In genomic region chr15:71461748-71462147, GRCh38 we compare ENCODE assay signal across 23 cellular contexts.
DNase-seq lines count a peak whose midpoint lies in the region; ATAC-seq and TF ChIP-seq lines count a peak whose summit lies in the region.
"Had no signal": no experiment of that assay in that cellular context is flagged by ENCODE, and none has a peak within 500 bp of the region (broad histone marks: within the 10 kb centered on the region; RNA-seq: fewer than 3 reads in every experiment).

No MANE protein-coding gene starts in this region.

- TF ChIP-seq CTCF in stomach (IDR thresholded peaks at IDR 0.05) (no peak), WTC11 (IDR thresholded peaks at IDR 0.05) (no peak)

- CTCF ChIA-PET in WTC11 (lab: Charles Lee): no interaction called here

- peak; percentile 62 for ATAC-seq in left lobe of liver
- no peak for ATAC-seq in GM21717 (IDR thresholded peaks at IDR 0.05; ENCODE audit: unreplicated experiment)
- no peak for ATAC-seq in WTC11
- no peak for ATAC-seq in naive thymus-derived CD8-positive, alpha-beta T cell
- ATAC-seq: A549, GM12878 had no signal

- H3K27ac Mint-ChIP-seq in WTC11: no peak overlapping the region
- H3K27ac Mint-ChIP-seq in naive thymus-derived CD8-positive, alpha-beta T cell: no peak overlapping the region
- H3K27ac Mint-ChIP-seq: B cell; CD4-positive, alpha-beta T cell; CD8-positive, alpha-beta memory T cell had no signal

- H3K9me3 ChIP-seq in stomach: no peaks in the 10 kb centered on the region
- H3K9me3 ChIP-seq: A549; BLaER1 treated with 17β-estradiol and CSF1 and Interleukin-3, amounts not matched to agents 10 nM and 100 nM had no signal

- no peak overlapping the region for H3K4me3 Mint-ChIP-seq in WTC11
- no peak overlapping the region for H3K4me3 Mint-ChIP-seq in naive thymus-derived CD8-positive, alpha-beta T cell
- H3K4me3 Mint-ChIP-seq: B cell; CD4-positive, alpha-beta T cell; CD8-positive, alpha-beta memory T cell had no signal

- H3K4me1 Mint-ChIP-seq in WTC11: peaks cover 19% of the 10 kb centered on the region
- H3K4me1 Mint-ChIP-seq in naive thymus-derived CD8-positive, alpha-beta T cell: no peaks in the 10 kb centered on the region
- H3K4me1 Mint-ChIP-seq: B cell; CD8-positive, alpha-beta memory T cell had no signal

- H3K27me3 Mint-ChIP-seq in WTC11 (ENCODE audit: low read depth): no peaks in the 10 kb centered on the region
- peaks cover 2 to 14% (median 5%) of the 10 kb centered on the region in 5 donors for H3K27me3 Mint-ChIP-seq in naive thymus-derived CD8-positive, alpha-beta T cell

- peaks cover 0 to 40% (median 12%) of the 10 kb centered on the region in 4 donors for H3K4me1 ChIP-seq in stomach
- H3K4me1 ChIP-seq: BLaER1 treated with 17β-estradiol and CSF1 and Interleukin-3, amounts not matched to agents 10 nM and 100 nM had no signal

- H3K9me3 Mint-ChIP-seq in WTC11: peaks cover 7% of the 10 kb centered on the region
- H3K9me3 Mint-ChIP-seq in naive thymus-derived CD8-positive, alpha-beta T cell: peaks cover 0 to 4% (median 0%) of the 10 kb centered on the region in 9 donors
- H3K9me3 Mint-ChIP-seq: CD4-positive, alpha-beta T cell; CD8-positive, alpha-beta memory T cell had no signal

- 43 to 83% (median 48%) methylated on average over 1 of the region's 1 CpG for WGBS in stomach, 5 donors

- TF ChIP-seq POLR2A in stomach (IDR thresholded peaks at IDR 0.05): no peak

- no peaks in the 10 kb centered on the region for H3K27me3 ChIP-seq in stomach
- H3K27me3 ChIP-seq: BLaER1 treated with 17β-estradiol and CSF1 and Interleukin-3, amounts not matched to agents 10 nM and 100 nM had no signal

- 0 out of 2 replicates have a peak, but pooled peaks cover under 1% of the 10 kb centered on the region for H3K36me3 Mint-ChIP-seq in WTC11
- H3K36me3 Mint-ChIP-seq in naive thymus-derived CD8-positive, alpha-beta T cell: no peaks in the 10 kb centered on the region
- H3K36me3 Mint-ChIP-seq: CD8-positive, alpha-beta memory T cell had no signal

- intact Hi-C loops in stomach (cut with DNase I; ENCODE audit: low total_unique reads): no loop called here

- no peak overlapping the region for H3K4me3 ChIP-seq in stomach
- H3K4me3 ChIP-seq: A549; BLaER1 treated with 17β-estradiol and CSF1 and Interleukin-3, amounts not matched to agents 10 nM and 100 nM; GM12878 had no signal

- no peaks in the 10 kb centered on the region for H3K36me3 ChIP-seq in stomach
- H3K36me3 ChIP-seq: BLaER1 treated with 17β-estradiol and CSF1 and Interleukin-3, amounts not matched to agents 10 nM and 100 nM had no signal

- no peak for TF ChIP-seq EP300 in stomach (IDR thresholded peaks at IDR 0.05)

- H3K27ac ChIP-seq in stomach: no peak overlapping the region
- H3K27ac ChIP-seq: 22Rv1; A549; BLaER1 treated with 17β-estradiol and CSF1 and Interleukin-3, amounts not matched to agents 10 nM and 100 nM; C4-2B had no signal

- POLR2A ChIA-PET in WTC11 (lab: Charles Lee): no interaction called here
- POLR2A ChIA-PET in naive thymus-derived CD8-positive, alpha-beta T cell (lab: Charles Lee): no interaction called here

- DNase-seq in Ammon's horn (ENCODE audit: low spot score) (peak; percentile 50), left lobe of liver (ENCODE audit: low spot score) (no peak), midbrain (lab: John Stamatoyannopoulos, UW) (peak; percentile 33), stomach (peak; percentile 45), WTC11 (ENCODE audit: low spot score) (no peak)
- DNase-seq in naive thymus-derived CD8-positive, alpha-beta T cell: no peak
- DNase-seq: CD4-positive, alpha-beta T cell; CD8-positive, alpha-beta memory T cell; COR-L47; DMS 273 treated with DMSO at 0.1 percent for 48 hours; DMS153; DMS53; DMS79; DND-41; EL; GDM1 had no signal

TF ChIP-seq in WTC11, 78 proteins besides CTCF, POLR2A, EP300 and RAD21:
- TF ChIP-seq ZNF232 (CRISPR knock-in tag; IDR thresholded peaks at IDR 0.05) (no peak), ATF1 (CRISPR knock-in tag; IDR thresholded peaks at IDR 0.05) (no peak), ELF4 (CRISPR knock-in tag; IDR thresholded peaks at IDR 0.05; ENCODE audit: low read depth) (no peak), ZNF219 (CRISPR knock-in tag; IDR thresholded peaks at IDR 0.05; ENCODE audit: borderline replicate concordance) (no peak), ZNF423 (CRISPR knock-in tag; IDR thresholded peaks at IDR 0.05) (no peak), SMAD4 (CRISPR knock-in tag; IDR thresholded peaks at IDR 0.05) (no peak), JAZF1 (CRISPR knock-in tag; IDR thresholded peaks at IDR 0.05) (no peak), IRF1 (CRISPR knock-in tag; IDR thresholded peaks at IDR 0.05) (no peak), AFF4 (CRISPR knock-in tag; IDR thresholded peaks at IDR 0.05; ENCODE audit: borderline replicate concordance) (no peak)
- TF ChIP-seq, protein P1, sequence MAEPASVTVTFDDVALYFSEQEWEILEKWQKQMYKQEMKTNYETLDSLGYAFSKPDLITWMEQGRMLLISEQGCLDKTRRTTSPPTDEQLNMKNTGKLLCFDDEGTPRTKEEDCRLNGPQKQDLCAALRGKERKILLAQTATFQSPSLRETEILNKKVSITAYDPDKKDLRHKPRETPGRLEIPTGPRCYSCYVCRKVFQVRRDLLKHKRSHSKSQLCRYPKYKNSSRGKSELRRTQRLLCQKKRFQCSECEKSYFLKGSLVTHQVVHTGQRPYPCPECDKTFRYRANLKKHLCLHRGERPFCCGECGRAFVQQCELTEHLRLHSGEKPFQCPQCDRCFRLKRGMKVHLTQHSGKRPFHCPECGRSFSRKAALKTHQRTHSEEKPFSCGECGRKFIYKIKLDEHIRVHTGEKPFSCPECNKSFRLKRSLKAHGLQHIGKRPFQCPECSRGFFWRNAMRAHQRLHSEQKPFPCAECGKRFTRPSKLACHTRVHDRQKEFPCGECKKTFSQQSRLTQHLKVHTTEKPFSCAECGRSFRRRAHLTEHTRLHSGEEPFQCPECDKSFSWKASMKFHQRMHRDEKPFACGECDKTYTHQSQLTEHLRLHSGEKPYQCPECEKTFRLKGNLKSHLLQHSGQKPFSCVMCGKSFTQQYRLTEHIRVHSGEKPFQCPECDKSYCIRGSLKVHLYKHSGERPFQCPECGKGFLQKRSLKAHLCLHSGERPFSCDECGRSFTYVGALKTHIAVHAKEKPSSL (CRISPR knock-in tag; conservative IDR thresholded peaks at IDR 0.05): no peak

Comparison
In these comparisons a context has a peak if more than half of its experiments do, and no peak if none do; other contexts are left out.
1. DNase-seq: peak in Ammon's horn (single experiment), midbrain (single experiment) and stomach (single experiment); none in left lobe of liver (single experiment), WTC11 (single experiment) and naive thymus-derived CD8-positive, alpha-beta T cell (0 of 10).